8 cellular contexts compared by ENCODE assay signal in genomic region chr7:85041599-85042216, GRCh38.
A peak's percentile ranks its signal among the peaks of the same experiment; 100 is the strongest.
DNase-seq lines count a peak whose midpoint lies in the region; ATAC-seq, FAIRE-seq and TF ChIP-seq lines count a peak whose summit lies in the region.

No MANE protein-coding gene starts in this region.

- H3K9me3 Mint-ChIP-seq in Caco-2 (ENCODE audit: unreplicated experiment), result no peaks in the 10 kb centered on the region

- POLR2A ChIA-PET in Caco-2 (lab: Charles Lee), result no interaction called here
- POLR2A ChIA-PET in PC-9 (lab: Charles Lee; ENCODE audit: unreplicated experiment), result no interaction called here
- POLR2A ChIA-PET in HepG2 (lab: Yijun Ruan, JAX), result no interaction called here

- ATAC-seq in GM18909 (IDR thresholded peaks at IDR 0.05; ENCODE audit: poor library complexity, unreplicated experiment) (peak; percentile 66), HepG2 (peak; percentile 96), thoracic aorta (ENCODE audit: insufficient number of reproducible peaks, low FRiP score, low read depth) (no peak)

- H3K9me3 ChIP-seq in Caco-2, result no peaks in the 10 kb centered on the region
- no peaks in the 10 kb centered on the region for H3K9me3 ChIP-seq in PC-9 (ENCODE audit: insufficient read depth, low read depth)
- H3K9me3 ChIP-seq in HepG2 (ENCODE audit: low read length), result no peaks in the 10 kb centered on the region
- no peaks in the 10 kb centered on the region for H3K9me3 ChIP-seq in thoracic aorta

- H3K4me3 Mint-ChIP-seq in Caco-2 (ENCODE audit: unreplicated experiment), result no peak overlapping the region

- H3K27ac ChIP-seq in PC-9 (no peak overlapping the region), HepG2 (ENCODE audit: extremely low read length, insufficient read depth, low read length) (no peak overlapping the region), thoracic aorta (no peak overlapping the region)

- H3K4me3 ChIP-seq in Caco-2 (ENCODE audit: low read depth, low read length) (no peak overlapping the region), PC-9 (no peak overlapping the region), choroid plexus epithelial cell (ENCODE audit: low read depth, low read length) (no peak overlapping the region), HepG2 (replicated peaks in 1 of 3; ENCODE audit: insufficient read depth in 1 of 3, low read depth in 2 of 3, low read length in 3 of 3) (no peak overlapping the region), thoracic aorta (no peak overlapping the region)

- no peak overlapping the region for H3K9ac ChIP-seq in HepG2 (ENCODE audit: insufficient read depth, low read depth, low read length)

- H3K27ac Mint-ChIP-seq in Caco-2 (ENCODE audit: unreplicated experiment), result no peak overlapping the region

- no peaks in the 10 kb centered on the region for H3K27me3 Mint-ChIP-seq in Caco-2 (ENCODE audit: insufficient read depth, unreplicated experiment)

- no peaks in the 10 kb centered on the region for H3K4me1 Mint-ChIP-seq in Caco-2 (ENCODE audit: low read depth, unreplicated experiment)

- WGBS in HepG2 (ENCODE audit: low lambda C conversion rate), result 11% methylated on average over 6 of the region's 6 CpGs

- H3K36me3 ChIP-seq in Caco-2 (ENCODE audit: control insufficient read depth, insufficient read depth, low read length), result no peaks in the 10 kb centered on the region
- no peaks in the 10 kb centered on the region for H3K36me3 ChIP-seq in PC-9 (ENCODE audit: low read depth)
- no peaks in the 10 kb centered on the region for H3K36me3 ChIP-seq in HepG2 (replicated peaks in 1 of 2; ENCODE audit: control insufficient read depth in 1 of 2, insufficient read depth in 2 of 2, low read length in 2 of 2)
- no peaks in the 10 kb centered on the region for H3K36me3 ChIP-seq in thoracic aorta

- H3K4me2 ChIP-seq in PC-9, result no peak overlapping the region
- H3K4me2 ChIP-seq in HepG2 (ENCODE audit: low read depth, low read length), result no peak overlapping the region; the same call in 1 of the 2 replicates

- CTCF ChIA-PET in Caco-2 (lab: Charles Lee), result interaction anchor here (0.6 to 1.5 kb wide), 5 partner anchors 37 to 788 kb away, joined by 3 to 11 read pairs (median 3); no protein-coding TSS in a partner anchor
- CTCF ChIA-PET in PC-9 (lab: Charles Lee), result interaction anchor here (0.7 to 1.2 kb wide), 3 partner anchors 149 to 788 kb away, joined by 3 to 6 read pairs (median 5); no protein-coding TSS in a partner anchor
- CTCF ChIA-PET in HepG2 (lab: Yijun Ruan, JAX; ENCODE audit: low intra/inter-chr PET ratio, low total read pairs), result interaction anchor here (1.1 to 3.2 kb wide), 6 partner anchors 423 to 1428 kb away, joined by 3 to 30 read pairs (median 5); no protein-coding TSS in a partner anchor

- H3K27me3 ChIP-seq in Caco-2 (replicated peaks; ENCODE audit: control insufficient read depth, insufficient read depth, low read length) (no peaks in the 10 kb centered on the region), PC-9 (ENCODE audit: insufficient read depth, low read depth) (no peaks in the 10 kb centered on the region), HepG2 (ENCODE audit: control insufficient read depth in 1 of 2, insufficient read depth in 2 of 2, low read length in 2 of 2) (no peaks in the 10 kb centered on the region), thoracic aorta (replicated peaks; ENCODE audit: insufficient read depth) (no peaks in the 10 kb centered on the region)

- no peaks in the 10 kb centered on the region for H3K9me2 ChIP-seq in PC-9 (ENCODE audit: insufficient read depth)

- FAIRE-seq in HepG2 (lab: Jason Lieb, UNC), result peak; percentile 73

- TF ChIP-seq RAD21 in HepG2 (CRISPR knock-in tag; IDR thresholded peaks at IDR 0.05), result peak; percentile 70

- intact Hi-C loops in Caco-2 (cut with micrococcal nuclease; ENCODE audit: unreplicated experiment), result loop anchor here (1.0 to 10.0 kb wide), 8 partner anchors 150 to 810 kb away; no protein-coding TSS in a partner anchor
- intact Hi-C loops in PC-9 (cut with micrococcal nuclease; ENCODE audit: unreplicated experiment), result loop anchor here (1.0 to 2.0 kb wide), 7 partner anchors 145 to 810 kb away; partner anchors contain the start of gene SEMA3D
- intact Hi-C loops in HepG2 (cut with micrococcal nuclease; ENCODE audit: unreplicated experiment), result loop anchor here (1.0 to 2.0 kb wide), 6 partner anchors 415 to 1427 kb away; no protein-coding TSS in a partner anchor

- no peak for TF ChIP-seq POLR2A in HepG2 (IDR thresholded peaks at IDR 0.05; ENCODE audit: insufficient read depth in 1 of 2, low read depth in 2 of 2, low read length in 2 of 2)

- H4K20me1 ChIP-seq in PC-9 (ENCODE audit: insufficient read depth) (no peaks in the 10 kb centered on the region; the same call in 1 of the 2 replicates), HepG2 (ENCODE audit: insufficient read depth, low read length) (no peaks in the 10 kb centered on the region)

- H3K79me2 ChIP-seq in PC-9 (ENCODE audit: low read depth) (no peaks in the 10 kb centered on the region), HepG2 (ENCODE audit: insufficient read depth, low read length) (no peaks in the 10 kb centered on the region)

- H2AFZ ChIP-seq in PC-9 (no peak overlapping the region), HepG2 (ENCODE audit: low read length) (peak overlapping the region; percentile 52)

- peak; percentile 82 to 85 for TF ChIP-seq CTCF in Caco-2 (IDR thresholded peaks at IDR 0.05; ENCODE audit: insufficient read depth in 1 of 2, low read depth in 1 of 2, low read length in 1 of 2, severe bottlenecking in 1 of 2, unreplicated experiment in 1 of 2)
- TF ChIP-seq CTCF in PC-9 (conservative IDR thresholded peaks at IDR 0.05), result peak; percentile 86
- peak; percentile 87 for TF ChIP-seq CTCF in choroid plexus epithelial cell (conservative IDR thresholded peaks at IDR 0.05; ENCODE audit: low read depth, low read length)
- TF ChIP-seq CTCF in HepG2 (CRISPR knock-in tag; IDR thresholded peaks at IDR 0.05), result peak; percentile 83
- peak; percentile 66 for TF ChIP-seq CTCF in thoracic aorta (IDR thresholded peaks at IDR 0.05)

- H3F3A ChIP-seq in PC-9 (ENCODE audit: insufficient read depth, low read depth), result no peaks in the 10 kb centered on the region

- in situ Hi-C loops in HepG2 (cut with HindIII; ENCODE audit: extremely low pct_ligation_motif_present, low pct_unique_long_range_greater_than_20kb), result loop anchor here (10.0 kb wide), 2 partner anchors 423 to 513 kb away; no protein-coding TSS in a partner anchor

- TF ChIP-seq EP300 in HepG2 (IDR thresholded peaks at IDR 0.05; ENCODE audit: low read depth in 2 of 2, low read length in 2 of 2), result no peak
- TF ChIP-seq EP300 in HepG2 (CRISPR knock-in tag; IDR thresholded peaks at IDR 0.05; ENCODE audit: borderline replicate concordance), result no peak

- 0 out of 2 replicates have a peak, but pooled peaks cover 6% of the 10 kb centered on the region for H3K4me1 ChIP-seq in Caco-2
- H3K4me1 ChIP-seq in PC-9 (replicated peaks; ENCODE audit: insufficient read depth), result no peaks in the 10 kb centered on the region
- H3K4me1 ChIP-seq in HepG2 (ENCODE audit: insufficient read depth, low read length), result no peaks in the 10 kb centered on the region
- H3K4me1 ChIP-seq in thoracic aorta (ENCODE audit: control insufficient read depth in 1 of 2, low read depth in 2 of 2), result no peaks in the 10 kb centered on the region

- DNase-seq in Caco-2 (peak; percentile 73 to 77), HuH-7 (ENCODE audit: low spot score) (peak; percentile 17), PC-9 (peak in 1 of 2 experiments; percentile 68), choroid plexus epithelial cell (ENCODE audit: low read depth) (peak; percentile 86), HepG2 (ENCODE audit: low spot score) (peak; percentile 55), thoracic aorta (ENCODE audit: low spot score) (no peak), cortex of kidney (lab: John Stamatoyannopoulos, UW) (no peak)

- no peaks in the 10 kb centered on the region for H3K36me3 Mint-ChIP-seq in Caco-2 (ENCODE audit: insufficient read depth, unreplicated experiment)

- BruUV-seq in Caco-2 (replicated peaks; lab: Mats Ljungman, UMichigan), result no TSS peak
- no TSS peak for BruUV-seq in PC-9 (replicated peaks; lab: Mats Ljungman, UMichigan)
- no TSS peak for BruUV-seq in HepG2 (replicated peaks; lab: Mats Ljungman, UMichigan)

TF ChIP-seq in HepG2, 621 proteins besides CTCF, POLR2A, EP300 and RAD21 (continues in another document):
- no peak for TF ChIP-seq MAFG (CRISPR knock-in tag; IDR thresholded peaks at IDR 0.05)
- TF ChIP-seq ZNF580 (CRISPR knock-in tag; IDR thresholded peaks at IDR 0.05; ENCODE audit: borderline replicate concordance, low read depth), result no peak
- no peak for TF ChIP-seq CBX5 (CRISPR knock-in tag; IDR thresholded peaks at IDR 0.05; ENCODE audit: borderline replicate concordance)
- no peak for TF ChIP-seq NONO (IDR thresholded peaks at IDR 0.05)
- no peak for TF ChIP-seq NONO (CRISPR knock-in tag; conservative IDR thresholded peaks at IDR 0.05)
- TF ChIP-seq KLF6 (CRISPR knock-in tag; IDR thresholded peaks at IDR 0.05), result no peak
- no peak for TF ChIP-seq SCMH1 (CRISPR knock-in tag; IDR thresholded peaks at IDR 0.05; ENCODE audit: borderline replicate concordance)
- TF ChIP-seq RXRB (CRISPR knock-in tag; IDR thresholded peaks at IDR 0.05; ENCODE audit: borderline replicate concordance), result 0 out of 2 replicates have a peak, but pooled peaks have one; percentile 14
- TF ChIP-seq PPARG (CRISPR knock-in tag; conservative IDR thresholded peaks at IDR 0.05), result no peak
- TF ChIP-seq SMC3 (IDR thresholded peaks at IDR 0.05; ENCODE audit: low read length), result peak; percentile 83
- no peak for TF ChIP-seq ZNF782 (CRISPR knock-in tag; IDR thresholded peaks at IDR 0.05; ENCODE audit: borderline replicate concordance)
- no peak for TF ChIP-seq ERF (CRISPR knock-in tag; IDR thresholded peaks at IDR 0.05)
- no peak for TF ChIP-seq ZNF484 (CRISPR knock-in tag; IDR thresholded peaks at IDR 0.05; ENCODE audit: borderline replicate concordance, low read depth)
- TF ChIP-seq BCL3 (CRISPR knock-in tag; IDR thresholded peaks at IDR 0.05), result no peak
- no peak for TF ChIP-seq ZNF546 (CRISPR knock-in tag; conservative IDR thresholded peaks at IDR 0.05)
- TF ChIP-seq CBX1 (IDR thresholded peaks at IDR 0.05; ENCODE audit: low read depth), result no peak
- TF ChIP-seq SOX6 (IDR thresholded peaks at IDR 0.05), result no peak
- TF ChIP-seq SOX6 (CRISPR knock-in tag; IDR thresholded peaks at IDR 0.05), result no peak

Comparison
In these comparisons a context has a peak if more than half of its experiments do, and no peak if none do; other contexts are left out.
1. DNase-seq: peak in Caco-2 (2 of 2), HuH-7 (single experiment), choroid plexus epithelial cell (single experiment) and HepG2 (single experiment); none in thoracic aorta (single experiment) and cortex of kidney (single experiment).
2. Peak in every context shown above with its lines, with median percentiles within 50 percentile points of each other: CTCF ChIP-seq.